19 cellular contexts compared by ENCODE assay signal in the genomic region with DNA sequence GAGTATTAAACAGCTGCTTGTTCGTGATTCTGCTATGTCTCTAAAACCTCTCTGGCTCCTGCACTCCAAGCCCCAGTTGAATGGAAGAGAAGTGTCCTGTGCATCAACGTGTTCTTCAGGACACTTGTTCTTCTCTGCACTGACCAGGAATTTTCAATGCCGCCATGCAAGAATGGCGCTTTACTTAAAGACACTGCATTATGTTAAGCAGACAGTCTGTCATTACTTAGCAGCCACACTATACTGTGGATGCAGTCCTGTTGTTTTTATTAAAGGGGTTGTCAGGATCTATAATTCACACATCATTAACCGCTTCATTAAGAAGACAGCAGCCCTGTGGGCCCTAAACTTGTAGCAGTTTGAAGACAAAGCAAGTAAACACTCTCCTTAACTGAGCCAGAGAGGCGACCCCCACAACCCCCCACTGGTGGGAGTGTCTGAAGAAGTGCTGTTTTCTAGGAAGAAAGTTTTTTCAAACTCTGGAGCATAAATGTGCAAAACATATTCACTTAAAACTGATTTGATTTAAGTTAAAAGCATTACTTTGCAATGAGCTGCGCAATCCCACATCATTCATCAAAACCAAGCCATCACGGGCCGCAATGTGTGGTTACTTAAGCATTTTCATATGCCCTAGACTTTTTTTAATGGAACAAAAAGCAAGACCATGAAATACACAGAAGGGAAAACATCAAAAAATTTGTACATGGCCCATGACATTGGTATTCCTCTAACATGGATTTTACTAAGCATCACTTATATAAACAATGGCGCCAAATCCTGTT.
DNase-seq lines count a peak whose midpoint lies in the region; ATAC-seq and TF ChIP-seq lines count a peak whose summit lies in the region.
"Had no signal": no experiment of that assay in that cellular context is flagged by ENCODE, and none has a peak within 500 bp of the region (broad histone marks: within the 10 kb centered on the region; RNA-seq: fewer than 3 reads in every experiment).

No MANE protein-coding gene starts in this region.

- H3K9me3 Mint-ChIP-seq in H9, result peaks cover 17 to 18% of the 10 kb centered on the region in 2 experiments
- H3K9me3 Mint-ChIP-seq in WTC11, result peaks cover 12% of the 10 kb centered on the region
- H3K9me3 Mint-ChIP-seq: activated naive CD8-positive, alpha-beta T cell treated with anti-CD3 and anti-CD28 coated beads, Interleukin-2, amount 50 U/mL, for 24 hours; HFFc6; stimulated activated naive CD8-positive, alpha-beta T cell treated with anti-CD3 and anti-CD28 coated beads, Interleukin-15, Interleukin-2, amounts not matched to agents 100 ng/mL and 50 ng/mL, for 24 hours had no signal

- H2AK5ac ChIP-seq in H9 (ENCODE audit: insufficient read length, low read length), result no peak overlapping the region
- H2AK5ac ChIP-seq in trophoblast cell (ENCODE audit: low read length), result no peak overlapping the region

- WGBS in H9 (ENCODE audit: extremely low coverage, insufficient read length, low lambda C conversion rate), result no CpG with 5 or more reads among the region's 10 CpGs
- 54% methylated on average over 10 of the region's 10 CpGs for WGBS in hepatocyte (ENCODE audit: low lambda C conversion rate, missing lambda C conversion rate)
- WGBS in trophoblast cell (ENCODE audit: extremely low coverage, insufficient coverage, insufficient read length), result no CpG with 5 or more reads among the region's 10 CpGs

- H3K9me2 ChIP-seq in hepatocyte (replicated peaks; ENCODE audit: insufficient read depth), result no peaks in the 10 kb centered on the region

- CTCF ChIA-PET in WTC11 (lab: Charles Lee), result no interaction called here

- POLR2A ChIA-PET in WTC11 (lab: Charles Lee), result no interaction called here

- no peak overlapping the region for H2BK12ac ChIP-seq in H9 (ENCODE audit: insufficient read length, low read depth, low read length)
- peak overlapping the region; percentile 73 for H2BK12ac ChIP-seq in trophoblast cell (ENCODE audit: low read length)

- no peak overlapping the region for H3K56ac ChIP-seq in H9 (ENCODE audit: insufficient read length, low read depth, low read length)

- H3K4me3 ChIP-seq in hepatocyte (no peak overlapping the region), trophoblast cell (ENCODE audit: low read depth, low read length) (no peak overlapping the region)
- H3K4me3 ChIP-seq: mucosa of descending colon, sigmoid colon had no signal

- no peak overlapping the region for H4K91ac ChIP-seq in H9 (ENCODE audit: insufficient read length, low read depth, low read length)
- H4K91ac ChIP-seq in trophoblast cell (ENCODE audit: low read depth, low read length), result peak overlapping the region; percentile 90

- no peak overlapping the region for H3K14ac ChIP-seq in H9 (ENCODE audit: insufficient read depth, low read length)
- peak overlapping the region; percentile 22 for H3K14ac ChIP-seq in trophoblast cell (ENCODE audit: low read length)

- H3K36me3 ChIP-seq in hepatocyte (replicated peaks; ENCODE audit: insufficient read depth, low read depth), result no peaks in the 10 kb centered on the region
- peaks cover 0 to 2% of the 10 kb centered on the region in 2 experiments for H3K36me3 ChIP-seq in trophoblast cell (ENCODE audit: control insufficient read depth in 1 of 2, insufficient read depth in 2 of 2, low read length in 2 of 2)
- H3K36me3 ChIP-seq: sigmoid colon had no signal

- no peaks in the 10 kb centered on the region for H4K20me1 ChIP-seq in H9 (ENCODE audit: control insufficient read depth, insufficient read depth, insufficient read length)
- H4K20me1 ChIP-seq in hepatocyte (ENCODE audit: insufficient read depth, poor library complexity, severe bottlenecking), result no peaks in the 10 kb centered on the region

- H3K4me1 Mint-ChIP-seq in H9, result peaks cover 48 to 54% of the 10 kb centered on the region in 2 experiments
- H3K4me1 Mint-ChIP-seq in WTC11, result peaks cover 48% of the 10 kb centered on the region

- H3K27ac Mint-ChIP-seq in H9 (peak overlapping the region; percentile 87 to 99 (median 98)), WTC11 (peak overlapping the region; percentile 93)
- H3K27ac Mint-ChIP-seq: activated CD4-positive, alpha-beta memory T cell treated with anti-CD3 and anti-CD28 coated beads, Interleukin-2, amount 10 ng/mL, durations not matched to agents 7 days and 5 days; activated naive CD8-positive, alpha-beta T cell treated with anti-CD3 and anti-CD28 coated beads, Interleukin-2, amount 50 U/mL, for 24 hours; effector memory CD8-positive, alpha-beta T cell; HFFc6; stimulated activated naive CD8-positive, alpha-beta T cell treated with anti-CD3 and anti-CD28 coated beads, Interleukin-15, Interleukin-2, amounts not matched to agents 100 ng/mL and 50 ng/mL, for 24 hours; T-helper 1 cell treated with Interleukin-12 subunit alpha and Interleukin-12 subunit beta and Interleukin-4 antibody, amounts not matched to agents 30 μg/mL and 1 μg/mL, for 36 hours had no signal

- H2AFZ ChIP-seq in H9 (ENCODE audit: low read length) (no peak overlapping the region), hepatocyte (peak overlapping the region; percentile 6), trophoblast cell (ENCODE audit: insufficient read depth, low read length, poor library complexity) (no peak overlapping the region)

- H3K79me2 ChIP-seq in H9 (ENCODE audit: insufficient read depth, low read length) (no peaks in the 10 kb centered on the region), hepatocyte (no peaks in the 10 kb centered on the region), trophoblast cell (ENCODE audit: control insufficient read depth, insufficient read depth, low read length, poor library complexity) (peaks cover 4% of the 10 kb centered on the region)

- no peak overlapping the region for H3K18ac ChIP-seq in H9 (ENCODE audit: insufficient read length, low read depth, low read length)
- peak overlapping the region; percentile 29 for H3K18ac ChIP-seq in trophoblast cell (ENCODE audit: low read length)

- no peak overlapping the region for H2BK15ac ChIP-seq in H9 (ENCODE audit: low read depth, low read length)

- no peak overlapping the region for H3K9ac ChIP-seq in H9 (ENCODE audit: extremely low read depth, insufficient read length, low read length)
- no peak overlapping the region for H3K9ac ChIP-seq in trophoblast cell (ENCODE audit: low read length)

- H3K4me3 Mint-ChIP-seq in H9 (no peak overlapping the region), WTC11 (0 out of 2 replicates have a peak overlapping the region, but pooled peaks have one; percentile 5)
- H3K4me3 Mint-ChIP-seq: activated CD4-positive, alpha-beta memory T cell treated with anti-CD3 and anti-CD28 coated beads, Interleukin-2, amount 10 ng/mL, durations not matched to agents 7 days and 5 days; activated naive CD8-positive, alpha-beta T cell treated with anti-CD3 and anti-CD28 coated beads, Interleukin-2, amount 50 U/mL, for 24 hours; effector memory CD8-positive, alpha-beta T cell; HFFc6; stimulated activated naive CD8-positive, alpha-beta T cell treated with anti-CD3 and anti-CD28 coated beads, Interleukin-15, Interleukin-2, amounts not matched to agents 100 ng/mL and 50 ng/mL, for 24 hours; T-helper 1 cell treated with Interleukin-12 subunit alpha and Interleukin-12 subunit beta and Interleukin-4 antibody, amounts not matched to agents 30 μg/mL and 1 μg/mL, for 36 hours had no signal

- no peak overlapping the region for H3K23ac ChIP-seq in H9 (ENCODE audit: insufficient read length, low read depth, low read length)
- H3K23ac ChIP-seq in trophoblast cell (ENCODE audit: low read length), result peak overlapping the region; percentile 38

- H2BK5ac ChIP-seq in H9 (ENCODE audit: insufficient read length, low read length) (no peak overlapping the region), trophoblast cell (ENCODE audit: low read depth, low read length, poor library complexity) (peak overlapping the region; percentile 96)

- H3K4ac ChIP-seq in H9 (ENCODE audit: low read depth, low read length), result no peak overlapping the region
- H3K4ac ChIP-seq in trophoblast cell (ENCODE audit: low read depth, low read length), result peak overlapping the region; percentile 64

- ATAC-seq in WTC11, result no peak
- ATAC-seq in GM19467 (IDR thresholded peaks at IDR 0.05; ENCODE audit: unreplicated experiment), result no peak
- ATAC-seq: activated naive CD8-positive, alpha-beta T cell treated with anti-CD3 and anti-CD28 coated beads, Interleukin-2, amount 50 U/mL, for 24 hours; effector memory CD8-positive, alpha-beta T cell had no signal

- H4K8ac ChIP-seq in H9 (replicated peaks; ENCODE audit: insufficient read length, low read depth, low read length) (no peak overlapping the region), trophoblast cell (ENCODE audit: low read depth, low read length) (peak overlapping the region; percentile 72)

- H3K36me3 Mint-ChIP-seq in H9 (ENCODE audit: insufficient read depth in 1 of 3, low read depth in 3 of 3) (peaks cover 5 to 21% (median 14%) of the 10 kb centered on the region in 3 experiments; a peak in 5 of 7 replicates), WTC11 (peaks cover 17% of the 10 kb centered on the region)

- TF ChIP-seq CTCF in H9 (conservative IDR thresholded peaks at IDR 0.05) (no peak), WTC11 (IDR thresholded peaks at IDR 0.05) (no peak), hepatocyte (IDR thresholded peaks at IDR 0.05; ENCODE audit: poor library complexity) (no peak)

- H3K23me2 ChIP-seq in H9 (ENCODE audit: insufficient read length, low read depth, low read length, poor library complexity, severe bottlenecking), result no peaks in the 10 kb centered on the region

- H4K12ac ChIP-seq in trophoblast cell (ENCODE audit: low read depth, low read length), result no peak overlapping the region

- H3K79me1 ChIP-seq in H9 (ENCODE audit: insufficient read depth, low read depth, low read length, poor library complexity, severe bottlenecking) (no peaks in the 10 kb centered on the region), trophoblast cell (ENCODE audit: low read length) (peaks cover 38% of the 10 kb centered on the region)

- H3K27me3 Mint-ChIP-seq in H9 (ENCODE audit: low read depth) (no peaks in the 10 kb centered on the region; the same call in 1 of the 2 replicates), WTC11 (ENCODE audit: low read depth) (peaks cover 81% of the 10 kb centered on the region)
- H3K27me3 Mint-ChIP-seq: effector memory CD8-positive, alpha-beta T cell had no signal

- H4K5ac ChIP-seq in H9 (ENCODE audit: insufficient read length, low read depth, low read length), result no peak overlapping the region

- H3K4me1 ChIP-seq in H9 (ENCODE audit: insufficient read depth, low read length) (peaks cover 24% of the 10 kb centered on the region), hepatocyte (ENCODE audit: insufficient read depth) (peaks cover 17% of the 10 kb centered on the region), trophoblast cell (ENCODE audit: control insufficient read depth in 1 of 2, insufficient read depth in 2 of 2, low read length in 2 of 2) (peaks cover 23 to 26% of the 10 kb centered on the region in 2 experiments)
- H3K4me1 ChIP-seq: sigmoid colon had no signal

- H3K27me3 ChIP-seq in H9 (ENCODE audit: insufficient read depth, low read length) (no peaks in the 10 kb centered on the region), hepatocyte (no peaks in the 10 kb centered on the region), trophoblast cell (ENCODE audit: insufficient read depth, low read length) (no peaks in the 10 kb centered on the region)
- H3K27me3 ChIP-seq: sigmoid colon had no signal

- H2BK120ac ChIP-seq in H9 (ENCODE audit: low read depth, low read length, poor library complexity, severe bottlenecking) (no peak overlapping the region), trophoblast cell (ENCODE audit: insufficient read depth, low read length, poor library complexity) (peak overlapping the region; percentile 93)

- DNase-seq in H9, result no peak
- no peak for DNase-seq in WTC11 (ENCODE audit: low spot score)
- no peak for DNase-seq in hepatocyte (ENCODE audit: low spot score)
- no peak for DNase-seq in trophoblast cell
- DNase-seq in cerebellum (ENCODE audit: low spot score), result no peak
- DNase-seq in amniotic stem cell (lab: John Stamatoyannopoulos, UW), result no peak
- DNase-seq: activated CD4-positive, alpha-beta memory T cell treated with anti-CD3 and anti-CD28 coated beads, Interleukin-2, amount 10 ng/mL, durations not matched to agents 7 days and 5 days; activated naive CD8-positive, alpha-beta T cell treated with anti-CD3 and anti-CD28 coated beads, Interleukin-2, amount 50 U/mL, for 24 hours; AML-193; central memory CD4-positive, alpha-beta T cell; effector memory CD8-positive, alpha-beta T cell; HFFc6; mucosa of descending colon; NCI-H774; SIG-M5; sigmoid colon had no signal

- peak overlapping the region; percentile 0 for H3K4me2 ChIP-seq in H9 (ENCODE audit: insufficient read depth, insufficient read length, low read length)
- H3K4me2 ChIP-seq in hepatocyte, result peak overlapping the region; percentile 51
- H3K4me2 ChIP-seq in trophoblast cell (ENCODE audit: low read length), result peak overlapping the region; percentile 60

- H3K9me3 ChIP-seq in H9 (ENCODE audit: control insufficient read depth, low read depth, low read length) (no peaks in the 10 kb centered on the region), hepatocyte (ENCODE audit: low read depth) (no peaks in the 10 kb centered on the region), trophoblast cell (ENCODE audit: insufficient read depth, low read depth, low read length) (no peaks in the 10 kb centered on the region)
- H3K9me3 ChIP-seq: mucosa of descending colon, sigmoid colon had no signal

- H3T11ph ChIP-seq in H9 (ENCODE audit: low read length), result no peak overlapping the region

- no peak overlapping the region for H2BK20ac ChIP-seq in H9 (ENCODE audit: low read depth, low read length, poor library complexity, severe bottlenecking)

- H3K27ac ChIP-seq in H9 (ENCODE audit: insufficient read length, low read depth, low read length) (no peak overlapping the region), hepatocyte (peak overlapping the region; percentile 87), trophoblast cell (ENCODE audit: low read depth, low read length) (peak overlapping the region; percentile 94)
- H3K27ac ChIP-seq: sigmoid colon had no signal

Comparison
In these comparisons a context has a peak if more than half of its experiments do, and no peak if none do; other contexts are left out.
1. H3K4me2 ChIP-seq: peak in every context shown above with its lines; median percentile 60 in trophoblast cell; 51 in hepatocyte; 0 in H9.